Comparison of ENCODE assay signal across 9 cellular contexts in the genomic region with DNA sequence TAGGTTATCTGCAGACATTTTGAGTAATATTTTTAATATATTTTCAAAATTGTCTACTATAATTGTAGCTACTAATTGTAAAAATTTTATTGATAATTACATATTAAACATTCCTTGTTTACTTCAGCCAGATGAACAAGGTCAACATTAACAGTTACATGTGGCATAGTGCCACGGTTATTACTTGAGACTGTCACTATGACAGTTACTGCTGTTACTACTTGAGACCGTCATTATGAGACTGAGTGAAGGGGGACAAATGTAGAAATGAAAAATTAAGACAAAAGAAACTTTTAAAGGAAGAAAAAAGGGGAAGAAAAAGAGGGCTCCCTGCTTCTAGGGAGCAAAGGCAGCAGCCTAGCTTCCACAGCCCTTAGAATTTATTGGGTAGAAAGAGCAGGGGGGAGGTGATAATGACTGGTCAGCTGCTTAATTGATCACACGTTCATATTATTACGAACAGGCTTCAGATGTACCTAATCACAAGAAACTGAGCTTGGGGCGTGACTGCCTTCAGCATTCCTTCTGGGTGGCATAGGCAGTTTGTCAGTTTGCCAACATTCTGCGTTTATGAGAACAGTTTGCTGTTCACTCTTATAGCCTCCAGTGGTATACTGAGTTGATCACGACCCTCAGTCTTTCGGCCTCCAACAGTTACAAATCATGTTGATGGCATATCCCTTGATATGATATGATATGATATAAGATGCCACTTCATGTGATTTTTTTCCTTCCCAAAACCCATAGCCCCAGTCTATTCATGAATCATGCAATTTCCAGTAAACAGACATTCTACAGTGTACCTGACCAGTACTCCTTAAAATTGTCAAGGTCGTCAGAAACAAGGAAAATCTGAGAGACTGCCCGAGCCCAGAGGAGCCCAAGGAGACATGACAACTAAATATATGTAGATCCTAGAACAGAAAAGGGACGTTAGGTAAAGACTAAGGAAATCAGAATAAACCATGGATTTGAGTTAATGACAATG. TPM values are rescaled to one million over a fixed set of nuclear protein-coding genes. Genes with fewer than 3 reads are reported as not detected.
A peak's percentile ranks its signal among the peaks of the same experiment; 100 is the strongest.
DNase-seq lines count a peak whose midpoint lies in the region; ATAC-seq and TF ChIP-seq lines count a peak whose summit lies in the region.
"Had no signal": no experiment of that assay in that cellular context is flagged by ENCODE, and none has a peak within 500 bp of the region (broad histone marks: within the 10 kb centered on the region; RNA-seq: fewer than 3 reads in every experiment).

No MANE protein-coding gene starts in this region.

- no peak for TF ChIP-seq POLR2A in suprapubic skin (IDR thresholded peaks at IDR 0.05)

- peak overlapping the region in 2 of 5 donors; percentile 35 for H3K9ac ChIP-seq in subcutaneous abdominal adipose tissue (ENCODE audit: low read length in 5 of 5)

- DNase-seq in NOMO-1 treated with DMSO at 0.1 percent for 48 hours (lab: John Stamatoyannopoulos, UW; ENCODE audit: unreplicated experiment), result peak; percentile 42
- no peak for DNase-seq in NOMO-1 treated with dmso at 0.1 percent for 144 hours (lab: John Stamatoyannopoulos, UW; ENCODE audit: unreplicated experiment)
- DNase-seq in left ventricle myocardium superior, result no peak
- DNase-seq in NCI-H2029 treated with DMSO at 0.1 percent for 48 hours (lab: John Stamatoyannopoulos, UW), result no peak
- DNase-seq in suprapubic skin (ENCODE audit: low spot score in 2 of 2), result no peak
- DNase-seq in activated CD8-positive, alpha-beta memory T cell treated with anti-CD3 and anti-CD28 coated beads, Interleukin-2, amount 50 U/mL, for 4 hours, result no peak
- DNase-seq: NCI-H510A had no signal

- WGBS in suprapubic skin, result 23% methylated on average over 11 of the region's 11 CpGs

- peak; percentile 42 for ATAC-seq in left ventricle myocardium superior

- H3K9me3 ChIP-seq in subcutaneous abdominal adipose tissue (ENCODE audit: control insufficient read depth in 5 of 5, low read length in 5 of 5) (no peaks in the 10 kb centered on the region), suprapubic skin (no peaks in the 10 kb centered on the region)

- H3K36me3 ChIP-seq in subcutaneous abdominal adipose tissue (ENCODE audit: control insufficient read depth in 5 of 5, insufficient read depth in 5 of 5, low read length in 5 of 5) (no peaks in the 10 kb centered on the region), suprapubic skin (no peaks in the 10 kb centered on the region)

- no peak overlapping the region for H3K4me3 ChIP-seq in subcutaneous abdominal adipose tissue (ENCODE audit: low read depth in 1 of 5, low read length in 5 of 5)
- no peak overlapping the region for H3K4me3 ChIP-seq in suprapubic skin

- TF ChIP-seq EP300 in suprapubic skin (IDR thresholded peaks at IDR 0.05), result no peak

- H3K4me1 ChIP-seq in subcutaneous abdominal adipose tissue (ENCODE audit: control insufficient read depth in 5 of 5, insufficient read depth in 5 of 5, low read length in 5 of 5) (peaks cover 0 to 27% (median 17%) of the 10 kb centered on the region in 5 donors), suprapubic skin (peaks cover 28% of the 10 kb centered on the region)

- TF ChIP-seq CTCF in suprapubic skin (IDR thresholded peaks at IDR 0.05), result no peak

- H3K27me3 ChIP-seq in subcutaneous abdominal adipose tissue (ENCODE audit: control insufficient read depth in 5 of 5, insufficient read depth in 4 of 5, low read length in 5 of 5) (no peaks in the 10 kb centered on the region), suprapubic skin (no peaks in the 10 kb centered on the region)

- H3K27ac ChIP-seq in angular gyrus (ENCODE audit: low read depth, low read length), result peak overlapping the region; percentile 1
- H3K27ac ChIP-seq in subcutaneous abdominal adipose tissue (ENCODE audit: low read depth, low read length), result peak overlapping the region; percentile 37
- no peak overlapping the region for H3K27ac ChIP-seq in suprapubic skin

- intact Hi-C loops in left ventricle myocardium superior (cut with micrococcal nuclease), result no loop called here

RNA-seq across cellular contexts. Expression of gene MARCHF6, which starts 13.1 kb away (rescaled TPM):
- total RNA-seq in left ventricle myocardium superior, result 165 TPM
- 100 to 1,000 TPM in 3 of 4 donors, 10 to 100 TPM in 1; 89.7 to 273 (median 143) TPM for total RNA-seq in suprapubic skin

RNA-seq across cellular contexts. Expression of gene CMBL, which starts 58.9 kb away (rescaled TPM):
- total RNA-seq in left ventricle myocardium superior, result 48.6 TPM
- 1 to 10 TPM in 3 of 4 donors, under 1 TPM in 1; 0.93 to 4.8 (median 2.7) TPM for total RNA-seq in suprapubic skin
